In genomic region chr11:9137293-9138132, GRCh38 we compare ENCODE assay signal across 8 cellular contexts. TPM values are rescaled to one million over a fixed set of nuclear protein-coding genes. Genes with fewer than 3 reads are reported as not detected.
A peak's percentile ranks its signal among the peaks of the same experiment; 100 is the strongest.
DNase-seq lines count a peak whose midpoint lies in the region; ATAC-seq and TF ChIP-seq lines count a peak whose summit lies in the region.

No MANE protein-coding gene starts in this region.

- peaks cover 24% of the 10 kb centered on the region for H3K4me1 ChIP-seq in lower lobe of right lung

- TF ChIP-seq CTCF in AG09309 (IDR thresholded peaks at IDR 0.05; ENCODE audit: control insufficient read depth, insufficient read depth, low read depth, low read length, missing control alignments) (peak; percentile 98), lower lobe of right lung (IDR thresholded peaks at IDR 0.05) (peak; percentile 97)

- no peak overlapping the region for H3K4me3 ChIP-seq in AG09309 (ENCODE audit: control insufficient read depth, low read depth, low read length)
- no peak overlapping the region for H3K4me3 ChIP-seq in lower lobe of right lung

- no peaks in the 10 kb centered on the region for H3K9me3 ChIP-seq in lower lobe of right lung

- H3K27ac ChIP-seq in lower lobe of right lung = peak overlapping the region; percentile 42

- ATAC-seq in GM19023 (IDR thresholded peaks at IDR 0.05; ENCODE audit: unreplicated experiment) (peak; percentile 92), HG03432 (IDR thresholded peaks at IDR 0.05; ENCODE audit: unreplicated experiment) (peak; percentile 90), lower lobe of right lung (peak; percentile 96 to 97)

- DNase-seq in AG09309 (ENCODE audit: low read depth) (no peak), NCI-H524 treated with DMSO at 0.1 percent for 48 hours (lab: John Stamatoyannopoulos, UW) (peak; percentile 30), dermis blood vessel endothelial cell (peak; percentile 88), lower lobe of right lung (peak; percentile 81)
- peak; percentile 42 to 54 for DNase-seq in activated CD4-positive, alpha-beta T cell treated with anti-CD3 and anti-CD28 coated beads, Interleukin-2, amount 50 U/mL, for 24 hours (ENCODE audit: low read depth in 1 of 2, low spot score in 1 of 2)
- peak; percentile 39 for DNase-seq in stimulated activated CD8-positive, alpha-beta memory T cell treated with anti-CD3 and anti-CD28 coated beads, Interleukin-15, amount 100 ng/mL, for 1 hour (ENCODE audit: low read depth)

- peaks cover 47% of the 10 kb centered on the region for H3K36me3 ChIP-seq in lower lobe of right lung

- no peaks in the 10 kb centered on the region for H3K27me3 ChIP-seq in lower lobe of right lung (ENCODE audit: low read depth)

- intact Hi-C loops in lower lobe of right lung (cut with DNase I) = loop anchor here (10.0 kb wide), 1 partner anchor 123 kb away; no protein-coding TSS in a partner anchor

RNA-seq across cellular contexts. Expression of gene SCUBE2, which starts 46.1 kb away (rescaled TPM):
- total RNA-seq in dermis blood vessel endothelial cell (3.5 and 3.9 TPM in 2 replicates), lower lobe of right lung (7.1 TPM)
